ENCODE assay signal across 12 cellular contexts in genomic region chr14:94027566-94028449, GRCh38. TPM values are rescaled to one million over a fixed set of nuclear protein-coding genes. Genes with fewer than 3 reads are reported as not detected.
A peak's percentile ranks its signal among the peaks of the same experiment; 100 is the strongest.
DNase-seq lines count a peak whose midpoint lies in the region; ATAC-seq, FAIRE-seq and TF ChIP-seq lines count a peak whose summit lies in the region.
"Had no signal": no experiment of that assay in that cellular context is flagged by ENCODE, and none has a peak within 500 bp of the region (broad histone marks: within the 10 kb centered on the region; RNA-seq: fewer than 3 reads in every experiment).

No MANE protein-coding gene starts in this region.

- POLR2A ChIA-PET in Caco-2 (lab: Charles Lee): no interaction called here

- BruUV-seq in Caco-2 (replicated peaks; lab: Mats Ljungman, UMichigan): no TSS peak

- DNase-seq in Caco-2 (no peak), HPDE6-E6E7 (ENCODE audit: extremely low spot score) (peak; percentile 39), mucosa of descending colon (no peak), frontal cortex (ENCODE audit: low spot score in 2 of 2) (no peak), glomerular visceral epithelial cell (ENCODE audit: extremely low spot score) (no peak), NCI-H1436 treated with DMSO at 0.1 percent for 48 hours (lab: John Stamatoyannopoulos, UW) (no peak)
- no peak for DNase-seq in activated naive CD8-positive, alpha-beta T cell treated with anti-CD3 and anti-CD28 coated beads, Interleukin-2, amount 50 U/mL, for 24 hours
- DNase-seq in stimulated activated CD4-positive, alpha-beta T cell treated with anti-CD3 and anti-CD28 coated beads, Interleukin-4, amount 100 ng/mL, for 1 hour: no peak
- DNase-seq: NCI-H1417 treated with DMSO at 0.1 percent for 48 hours had no signal

- no peaks in the 10 kb centered on the region for H3K36me3 Mint-ChIP-seq in Caco-2 (ENCODE audit: insufficient read depth, unreplicated experiment)
- H3K36me3 Mint-ChIP-seq in activated naive CD8-positive, alpha-beta T cell treated with anti-CD3 and anti-CD28 coated beads, Interleukin-2, amount 50 U/mL, for 24 hours (ENCODE audit: low read depth): no peaks in the 10 kb centered on the region

- ATAC-seq in activated naive CD8-positive, alpha-beta T cell treated with anti-CD3 and anti-CD28 coated beads, Interleukin-2, amount 50 U/mL, for 24 hours: no peak
- ATAC-seq in mucosa of descending colon: peak; percentile 17

- no peaks in the 10 kb centered on the region for H3K27me3 Mint-ChIP-seq in Caco-2 (ENCODE audit: insufficient read depth, unreplicated experiment)
- peaks cover 6% of the 10 kb centered on the region for H3K27me3 Mint-ChIP-seq in activated naive CD8-positive, alpha-beta T cell treated with anti-CD3 and anti-CD28 coated beads, Interleukin-2, amount 50 U/mL, for 24 hours

- CTCF ChIA-PET in Caco-2 (lab: Charles Lee): interaction anchor here (1.1 kb wide), 1 partner anchor 9 kb away, joined by 3 read pairs; no protein-coding TSS in a partner anchor

- H3K9me3 Mint-ChIP-seq in Caco-2 (ENCODE audit: unreplicated experiment): no peaks in the 10 kb centered on the region
- no peaks in the 10 kb centered on the region for H3K9me3 Mint-ChIP-seq in activated naive CD8-positive, alpha-beta T cell treated with anti-CD3 and anti-CD28 coated beads, Interleukin-2, amount 50 U/mL, for 24 hours

- H3K9me3 ChIP-seq in Caco-2 (no peaks in the 10 kb centered on the region), mucosa of descending colon (no peaks in the 10 kb centered on the region)
- H3K9me3 ChIP-seq: thoracic aorta had no signal

- H3K36me3 ChIP-seq in Caco-2 (ENCODE audit: control insufficient read depth, insufficient read depth, low read length) (no peaks in the 10 kb centered on the region), mucosa of descending colon (ENCODE audit: low read depth) (no peaks in the 10 kb centered on the region)
- H3K36me3 ChIP-seq: thoracic aorta had no signal

- FAIRE-seq in frontal cortex (lab: Jason Lieb, UNC): no peak

- no peak for TF ChIP-seq CTCF in Caco-2 (IDR thresholded peaks at IDR 0.05; ENCODE audit: insufficient read depth in 1 of 2, low read depth in 1 of 2, low read length in 1 of 2, severe bottlenecking in 1 of 2, unreplicated experiment in 1 of 2)
- no peak for TF ChIP-seq CTCF in mucosa of descending colon (IDR thresholded peaks at IDR 0.05)

- intact Hi-C loops in Caco-2 (cut with micrococcal nuclease; ENCODE audit: unreplicated experiment) (no loop called here), mucosa of descending colon (cut with DNase I, micrococcal nuclease) (no loop called here)

- H3K4me3 Mint-ChIP-seq in Caco-2 (ENCODE audit: unreplicated experiment): peak overlapping the region; percentile 28
- H3K4me3 Mint-ChIP-seq in activated naive CD8-positive, alpha-beta T cell treated with anti-CD3 and anti-CD28 coated beads, Interleukin-2, amount 50 U/mL, for 24 hours: peak overlapping the region; percentile 33

- H3K4me1 ChIP-seq in Caco-2 (peaks cover 6% of the 10 kb centered on the region; the same call in 1 of the 2 replicates), mucosa of descending colon (ENCODE audit: low read depth) (peaks cover 7% of the 10 kb centered on the region)

- no peak overlapping the region for H3K4me3 ChIP-seq in Caco-2 (ENCODE audit: low read depth, low read length)
- no peak overlapping the region for H3K4me3 ChIP-seq in mucosa of descending colon

- H3K27ac Mint-ChIP-seq in Caco-2 (ENCODE audit: unreplicated experiment): no peak overlapping the region
- peak overlapping the region; percentile 9 for H3K27ac Mint-ChIP-seq in activated naive CD8-positive, alpha-beta T cell treated with anti-CD3 and anti-CD28 coated beads, Interleukin-2, amount 50 U/mL, for 24 hours

- H3K27me3 ChIP-seq in Caco-2 (replicated peaks; ENCODE audit: control insufficient read depth, insufficient read depth, low read length): no peaks in the 10 kb centered on the region

- peaks cover 4% of the 10 kb centered on the region for H3K4me1 Mint-ChIP-seq in Caco-2 (ENCODE audit: low read depth, unreplicated experiment)
- H3K4me1 Mint-ChIP-seq in activated naive CD8-positive, alpha-beta T cell treated with anti-CD3 and anti-CD28 coated beads, Interleukin-2, amount 50 U/mL, for 24 hours: peaks cover 21% of the 10 kb centered on the region

RNA-seq across cellular contexts. Expression of gene OTUB2, which starts 1.7 kb away (rescaled TPM):
- 1.2 TPM in 2 replicates for total RNA-seq in Caco-2 (2022)
- 1 to 10 TPM; 1.3 to 3.5 (median 1.4) TPM for total RNA-seq in mucosa of descending colon
- total RNA-seq in frontal cortex: 4.9 TPM

RNA-seq across cellular contexts. Expression of gene CCDC197, which starts 30.7 kb away (rescaled TPM):
- total RNA-seq in Caco-2 (2022) (not detected in 2 replicates), mucosa of descending colon (not detected), frontal cortex (not detected)
- total RNA-seq: activated CD8-positive, alpha-beta memory T cell treated with anti-CD3 and anti-CD28 coated beads for 36 hours; RPMI7951; thoracic aorta had no signal

RNA-seq across cellular contexts. Expression of gene ASB2, which starts 51.4 kb away (rescaled TPM):
- total RNA-seq in Caco-2 (2022) (0.21 TPM in 1 of 2 replicates, not detected in the other), mucosa of descending colon (10 to 100 TPM in 1 of 3 donors, 1 to 10 TPM in 2; 5.2 to 89.1 (median 8.8) TPM), frontal cortex (under 0.01 TPM)

RNA-seq across cellular contexts. Expression of gene DDX24, which starts 53.2 kb away (rescaled TPM):
- total RNA-seq in Caco-2 (2022): 131 and 132 TPM in 2 replicates
- total RNA-seq in mucosa of descending colon: 100 to 1,000 TPM in 2 of 3 donors, 10 to 100 TPM in 1; 90.6 to 197 (median 107) TPM
- 112 TPM for total RNA-seq in frontal cortex

RNA-seq across cellular contexts. Expression of gene IFI27L1, which starts 53.3 kb away (rescaled TPM):
- total RNA-seq in Caco-2 (2022) (11.6 and 13.6 TPM in 2 replicates), mucosa of descending colon (10 to 100 TPM; 19.9 to 29.9 (median 20.6) TPM), frontal cortex (7.3 TPM)
